ENCODE assay signal across 20 cellular contexts in genomic region chr18:13582283-13582682, GRCh38.
"Had no signal": no experiment of that assay in that cellular context is flagged by ENCODE, and none has a peak within 500 bp of the region (broad histone marks: within the 10 kb centered on the region; RNA-seq: fewer than 3 reads in every experiment).

No MANE protein-coding gene starts in this region.

- ATAC-seq: gastroesophageal sphincter; heart left ventricle; left colon; sciatic nerve; stimulated activated effector memory CD8-positive, alpha-beta T cell treated with anti-CD3 and anti-CD28 coated beads, Interleukin-12 subunit alpha, Interleukin-12 subunit beta, amount 100 ng/mL, for 72 hours had no signal

- H3K27ac ChIP-seq: adrenal gland, colonic mucosa, epithelial cell of prostate, gastroesophageal sphincter, heart left ventricle had no signal

- FAIRE-seq: astrocyte, small intestine had no signal

- DNase-seq: activated CD4-positive, alpha-beta T cell treated with anti-CD3 and anti-CD28 coated beads for 48 hours; activated gamma-delta T cell treated with Interleukin-2 at 50 U/mL for 16 hours; activated T-cell treated with anti-CD3 and anti-CD28 coated beads, Interleukin-2, amount 50 U/mL, for 1 hour; adrenal gland; colonic mucosa; heart left ventricle; islet precursor cell; left colon; mesenchymal stem cell; small intestine; stimulated activated CD4-positive, alpha-beta T cell treated with anti-CD3 and anti-CD28 coated beads, Interleukin-2, amount 100 ng/mL, for 24 hours; T-helper 2 cell had no signal

- H3K4me3 Mint-ChIP-seq: activated naive CD4-positive, alpha-beta T cell treated with anti-CD3 and anti-CD28 coated beads, Interleukin-2, amount 50 U/mL, for 24 hours; central memory CD8-positive, alpha-beta T cell; nephron; stimulated activated effector memory CD8-positive, alpha-beta T cell treated with anti-CD3 and anti-CD28 coated beads, Interleukin-12 subunit alpha, Interleukin-12 subunit beta, amount 100 ng/mL, for 72 hours had no signal

- H3K27ac Mint-ChIP-seq: activated naive CD4-positive, alpha-beta T cell treated with anti-CD3 and anti-CD28 coated beads, Interleukin-2, amount 50 U/mL, for 24 hours; nephron; stimulated activated effector memory CD8-positive, alpha-beta T cell treated with anti-CD3 and anti-CD28 coated beads, Interleukin-12 subunit alpha, Interleukin-12 subunit beta, amount 100 ng/mL, for 72 hours had no signal

- H3K9me3 Mint-ChIP-seq: activated naive CD4-positive, alpha-beta T cell treated with anti-CD3 and anti-CD28 coated beads, Interleukin-2, amount 50 U/mL, for 24 hours; central memory CD8-positive, alpha-beta T cell; nephron; stimulated activated effector memory CD8-positive, alpha-beta T cell treated with anti-CD3 and anti-CD28 coated beads, Interleukin-12 subunit alpha, Interleukin-12 subunit beta, amount 100 ng/mL, for 72 hours had no signal

- H3K27me3 Mint-ChIP-seq: activated naive CD4-positive, alpha-beta T cell treated with anti-CD3 and anti-CD28 coated beads, Interleukin-2, amount 50 U/mL, for 24 hours; central memory CD8-positive, alpha-beta T cell had no signal
